Comparison of ENCODE assay signal across 8 cellular contexts in genomic region chr1:93607814-93608187, GRCh38.
A peak's percentile ranks its signal among the peaks of the same experiment; 100 is the strongest.
DNase-seq lines count a peak whose midpoint lies in the region; ATAC-seq and TF ChIP-seq lines count a peak whose summit lies in the region.

No MANE protein-coding gene starts in this region.

- no peak overlapping the region for H3K4me3 ChIP-seq in lower lobe of right lung

- no peaks in the 10 kb centered on the region for H3K36me3 Mint-ChIP-seq in T-helper 17 cell (ENCODE audit: low read depth)

- H3K27me3 ChIP-seq in lower lobe of right lung (ENCODE audit: low read depth) = no peaks in the 10 kb centered on the region

- H3K9me3 ChIP-seq in T-helper 17 cell (ENCODE audit: control insufficient read depth, low read length, poor library complexity, severe bottlenecking) (no peaks in the 10 kb centered on the region), lower lobe of right lung (no peaks in the 10 kb centered on the region)

- no peaks in the 10 kb centered on the region for H3K36me3 ChIP-seq in lower lobe of right lung

- H3K27ac ChIP-seq in lower lobe of right lung = no peak overlapping the region

- peaks cover 26% of the 10 kb centered on the region for H3K4me1 ChIP-seq in lower lobe of right lung

- intact Hi-C loops in lower lobe of right lung (cut with DNase I) = no loop called here

- peak overlapping the region; percentile 29 for H3K27ac Mint-ChIP-seq in T-helper 17 cell

- peaks cover 11% of the 10 kb centered on the region for H3K27me3 Mint-ChIP-seq in T-helper 17 cell

- no peak for DNase-seq in T-helper 17 cell
- DNase-seq in lower lobe of right lung = no peak
- DNase-seq in NK-92 (lab: John Stamatoyannopoulos, UW; ENCODE audit: unreplicated experiment) = no peak
- no peak for DNase-seq in NAMALWA (ENCODE audit: low spot score)
- no peak for DNase-seq in NCI-H1092 (lab: John Stamatoyannopoulos, UW)
- no peak for DNase-seq in NCI-H187 treated with DMSO at 0.1 percent for 48 hours (lab: John Stamatoyannopoulos, UW)

- no peak for TF ChIP-seq CTCF in lower lobe of right lung (IDR thresholded peaks at IDR 0.05)

- ATAC-seq in GM18870 (IDR thresholded peaks at IDR 0.05; ENCODE audit: unreplicated experiment) (peak; percentile 95), HG02571 (IDR thresholded peaks at IDR 0.05; ENCODE audit: unreplicated experiment) (peak; percentile 86), T-helper 17 cell (no peak), lower lobe of right lung (peak; percentile 55 to 56)

- H3K4me1 Mint-ChIP-seq in T-helper 17 cell = peaks cover 14% of the 10 kb centered on the region

- no peak overlapping the region for H3K4me3 Mint-ChIP-seq in T-helper 17 cell
